Comparison of ENCODE assay signal across 21 cellular contexts in the genomic region with DNA sequence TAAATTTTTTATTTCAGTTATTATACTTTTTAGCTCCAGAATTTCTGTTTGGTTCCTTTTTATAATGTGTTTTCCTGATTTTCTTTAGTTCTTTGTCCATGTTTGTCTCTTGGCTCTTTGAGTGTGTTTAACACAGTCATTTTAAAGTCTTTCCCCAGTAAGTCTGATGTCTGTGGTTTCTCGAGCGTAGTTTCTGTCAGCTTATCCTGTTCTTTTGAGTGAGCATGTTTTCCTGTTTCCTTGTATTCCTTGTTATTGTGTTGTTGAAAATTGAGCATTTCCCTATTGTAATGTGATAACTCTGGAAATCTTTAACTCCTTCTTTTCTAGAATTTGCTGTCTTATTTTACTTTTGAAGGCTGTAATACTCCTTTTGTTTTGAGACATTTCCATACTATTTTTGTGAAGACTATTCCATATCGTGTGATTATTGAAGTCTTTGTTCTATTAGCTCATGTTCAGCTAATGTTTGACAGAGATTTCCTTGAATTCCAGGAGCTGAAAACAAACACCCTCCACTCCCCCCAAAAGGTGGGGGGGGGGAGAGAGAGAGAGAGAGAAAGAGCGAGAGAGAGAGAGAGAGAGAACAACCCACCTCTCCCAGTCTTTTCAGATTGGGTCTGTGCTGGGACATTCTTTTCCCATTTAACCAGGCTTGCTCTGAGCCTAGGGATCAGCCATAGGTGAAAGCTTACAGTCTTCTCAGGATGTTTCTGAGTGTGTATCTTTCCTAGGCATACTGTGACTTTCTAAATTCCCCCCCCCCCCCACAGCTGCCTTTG. TPM values are rescaled to one million over a fixed set of nuclear protein-coding genes. Genes with fewer than 3 reads are reported as not detected.
A peak's percentile ranks its signal among the peaks of the same experiment; 100 is the strongest.
DNase-seq lines count a peak whose midpoint lies in the region; ATAC-seq, FAIRE-seq and TF ChIP-seq lines count a peak whose summit lies in the region.
"Had no signal": no experiment of that assay in that cellular context is flagged by ENCODE, and none has a peak within 500 bp of the region (broad histone marks: within the 10 kb centered on the region; RNA-seq: fewer than 3 reads in every experiment).

No MANE protein-coding gene starts in this region.

- H3K4me3 Mint-ChIP-seq in CD14-positive monocyte, result no peak overlapping the region
- H3K4me3 Mint-ChIP-seq: CD4-positive, alpha-beta T cell had no signal

- no peak overlapping the region for H3K9ac ChIP-seq in mammary epithelial cell (ENCODE audit: insufficient read depth, low read length)
- H3K9ac ChIP-seq in keratinocyte (ENCODE audit: control insufficient read depth, extremely low read depth, insufficient read depth, low read length), result peak overlapping the region; percentile 56

- CTCF ChIA-PET in HEK293 (lab: Yijun Ruan, JAX) (interaction anchor here (0.6 to 0.7 kb wide), 4 partner anchors 24 to 1288 kb away, joined by 3 to 5 read pairs (median 3); a partner anchor contains a TSS), mammary epithelial cell (lab: Charles Lee; ENCODE audit: low non-redundant PET) (interaction anchor here (0.7 kb wide), 1 partner anchor 40 kb away, joined by 4 read pairs; no protein-coding TSS in a partner anchor)

- no peak for TF ChIP-seq CTCF in CD14-positive monocyte (IDR thresholded peaks at IDR 0.05)
- no peak for TF ChIP-seq CTCF in HEK293 (tag by site-specific recombination; IDR thresholded peaks at IDR 0.05)
- no peak for TF ChIP-seq CTCF in mammary epithelial cell (conservative IDR thresholded peaks at IDR 0.05 in 1 of 2, IDR thresholded peaks at IDR 0.05 in 1 of 2; ENCODE audit: extremely low read depth in 1 of 2, insufficient read depth in 1 of 2, low read depth in 1 of 2, low read length in 2 of 2)
- TF ChIP-seq CTCF in keratinocyte (optimal IDR thresholded peaks at IDR 0.05 in 1 of 3, IDR thresholded peaks at IDR 0.05 in 1 of 3, conservative IDR thresholded peaks at IDR 0.05 in 1 of 3; ENCODE audit: extremely low read depth in 1 of 3, insufficient read depth in 2 of 3, low read length in 3 of 3), result no peak
- TF ChIP-seq CTCF in hepatocyte (IDR thresholded peaks at IDR 0.05; ENCODE audit: poor library complexity), result no peak

- H3K9me3 ChIP-seq in HEK293 (ENCODE audit: control insufficient read depth, insufficient read depth, low read depth, low read length), result no peaks in the 10 kb centered on the region
- no peaks in the 10 kb centered on the region for H3K9me3 ChIP-seq in mammary epithelial cell (replicated peaks; ENCODE audit: insufficient read depth, low read length)
- H3K9me3 ChIP-seq in keratinocyte (ENCODE audit: control insufficient read depth, low read depth, low read length), result no peaks in the 10 kb centered on the region
- H3K9me3 ChIP-seq in hepatocyte (ENCODE audit: low read depth), result peaks cover 6% of the 10 kb centered on the region
- H3K9me3 ChIP-seq: neutrophil, testis had no signal

- POLR2A ChIA-PET in HEK293 (lab: Yijun Ruan, JAX), result interaction anchor here (0.6 to 0.8 kb wide), 2 partner anchors 1385 to 1492 kb away, joined by 3 to 7 read pairs; no protein-coding TSS in a partner anchor

- peaks cover 9 to 17% (median 14%) of the 10 kb centered on the region in 7 donors for H3K9me3 Mint-ChIP-seq in CD14-positive monocyte

- DNase-seq in CD14-positive monocyte (ENCODE audit: low spot score) (no peak), mammary epithelial cell (no peak), keratinocyte (ENCODE audit: low read depth, low spot score) (no peak), hepatocyte (ENCODE audit: low spot score) (no peak), frontal cortex (ENCODE audit: low spot score in 2 of 2) (no peak), EL (no peak)
- DNase-seq: aorta; CD4-positive, alpha-beta T cell; DND-41; left ventricle myocardium inferior; NCI-H1417; NCI-H526; retina; stimulated activated CD4-positive, alpha-beta T cell treated with anti-CD3 and anti-CD28 coated beads, Interleukin-12 subunit alpha, Interleukin-12 subunit beta, amount 100 ng/mL, for 4 hours; testis had no signal

- H3K9me1 ChIP-seq in keratinocyte (ENCODE audit: control insufficient read depth, extremely low read depth, insufficient read depth, low read length), result no peaks in the 10 kb centered on the region

- peaks cover 10% of the 10 kb centered on the region for H3K79me2 ChIP-seq in mammary epithelial cell (ENCODE audit: insufficient read depth, low read length)
- peaks cover 9% of the 10 kb centered on the region for H3K79me2 ChIP-seq in keratinocyte (ENCODE audit: control insufficient read depth, insufficient read depth, low read length)
- H3K79me2 ChIP-seq in hepatocyte, result no peaks in the 10 kb centered on the region

- peaks cover 5% of the 10 kb centered on the region for H3K4me1 Mint-ChIP-seq in CD14-positive monocyte

- H3K4me3 ChIP-seq in HEK293 (ENCODE audit: low read depth, low read length), result no peak overlapping the region
- no peak overlapping the region for H3K4me3 ChIP-seq in mammary epithelial cell (replicated peaks in 1 of 3; ENCODE audit: insufficient read depth in 1 of 3, low read depth in 2 of 3, low read length in 3 of 3)
- no peak overlapping the region for H3K4me3 ChIP-seq in keratinocyte (ENCODE audit: control insufficient read depth in 2 of 3, extremely low read depth in 1 of 3, insufficient read depth in 2 of 3, low read depth in 1 of 3, low read length in 3 of 3)
- H3K4me3 ChIP-seq in hepatocyte, result no peak overlapping the region
- H3K4me3 ChIP-seq: gastroesophageal sphincter, left ventricle myocardium inferior, testis had no signal

- H4K20me1 ChIP-seq in mammary epithelial cell (ENCODE audit: insufficient read depth, low read length), result no peaks in the 10 kb centered on the region
- no peaks in the 10 kb centered on the region for H4K20me1 ChIP-seq in keratinocyte (ENCODE audit: control insufficient read depth, extremely low read depth, insufficient read depth, low read length)
- H4K20me1 ChIP-seq in hepatocyte (ENCODE audit: insufficient read depth, poor library complexity, severe bottlenecking), result no peaks in the 10 kb centered on the region

- no peak overlapping the region for H3K27ac ChIP-seq in HEK293 (ENCODE audit: extremely low read depth, low read depth, low read length)
- peak overlapping the region; percentile 70 for H3K27ac ChIP-seq in mammary epithelial cell (ENCODE audit: insufficient read depth, low read depth, low read length)
- H3K27ac ChIP-seq in keratinocyte (ENCODE audit: control insufficient read depth, insufficient read depth, low read length), result peak overlapping the region; percentile 93
- H3K27ac ChIP-seq in hepatocyte, result no peak overlapping the region
- H3K27ac ChIP-seq: gastroesophageal sphincter, left ventricle myocardium inferior, neutrophil, testis had no signal

- H2AFZ ChIP-seq in mammary epithelial cell (ENCODE audit: low read depth, low read length), result no peak overlapping the region
- H2AFZ ChIP-seq in keratinocyte (ENCODE audit: control insufficient read depth, low read length), result no peak overlapping the region
- H2AFZ ChIP-seq in hepatocyte, result no peak overlapping the region

- intact Hi-C loops in CD14-positive monocyte (cut with micrococcal nuclease), result no loop called here
- intact Hi-C loops in mammary epithelial cell (cut with micrococcal nuclease), result no loop called here

- H3K36me3 Mint-ChIP-seq in CD14-positive monocyte, result peaks cover 68 to 77% of the 10 kb centered on the region in 2 donors

- H3K27me3 Mint-ChIP-seq in CD14-positive monocyte (ENCODE audit: low read depth in 3 of 3), result no peaks in the 10 kb centered on the region
- H3K27me3 Mint-ChIP-seq: CD4-positive, alpha-beta T cell had no signal

- no peaks in the 10 kb centered on the region for H3K4me1 ChIP-seq in HEK293 (ENCODE audit: control insufficient read depth, insufficient read depth, low read length)
- H3K4me1 ChIP-seq in mammary epithelial cell (ENCODE audit: insufficient read depth, low read length), result peaks cover 23% of the 10 kb centered on the region
- H3K4me1 ChIP-seq in keratinocyte (ENCODE audit: control insufficient read depth, extremely low read depth, insufficient read depth, low read length), result peaks cover 23% of the 10 kb centered on the region
- H3K4me1 ChIP-seq in hepatocyte (ENCODE audit: insufficient read depth), result no peaks in the 10 kb centered on the region
- H3K4me1 ChIP-seq: gastroesophageal sphincter, left ventricle myocardium inferior, testis had no signal

- peak overlapping the region in 5 of 7 donors; percentile 10 to 84 (median 64) for H3K27ac Mint-ChIP-seq in CD14-positive monocyte
- H3K27ac Mint-ChIP-seq: activated T-helper 2 cell treated with anti-CD3 and anti-CD28 coated beads, Interferon-gamma antibody, Interleukin-2, Interleukin-4, amounts not matched to agents 10 μg/mL and 5 μg/mL and 100 μg/mL, durations not matched to agents 14 hours and 24 hours and 36 hours; CD4-positive, alpha-beta T cell had no signal

- dilution Hi-C loops in mammary epithelial cell (cut with HindIII; ENCODE audit: low sequenced_read_pairs) (no loop called here), keratinocyte (cut with MboI; ENCODE audit: extremely low pct_ligation_motif_present, low sequenced_read_pairs) (no loop called here)

- peak overlapping the region; percentile 53 for H3K4me2 ChIP-seq in mammary epithelial cell (ENCODE audit: insufficient read depth, low read depth, low read length)
- H3K4me2 ChIP-seq in keratinocyte (ENCODE audit: control insufficient read depth, extremely low read depth, insufficient read depth, low read depth, low read length), result peak overlapping the region; percentile 48
- no peak overlapping the region for H3K4me2 ChIP-seq in hepatocyte

- no peaks in the 10 kb centered on the region for H3K9me2 ChIP-seq in hepatocyte (replicated peaks; ENCODE audit: insufficient read depth)

- in situ Hi-C loops in mammary epithelial cell (cut with MboI; ENCODE audit: low sequenced_read_pairs in 2 of 2), result no loop called here

- no peak for ATAC-seq in HG03439 (IDR thresholded peaks at IDR 0.05; ENCODE audit: unreplicated experiment)
- ATAC-seq: gastroesophageal sphincter had no signal

- FAIRE-seq in keratinocyte (lab: Jason Lieb, UNC) (no peak), frontal cortex (lab: Jason Lieb, UNC) (no peak)
- FAIRE-seq: endometrium had no signal

- peaks cover 0 to 26% of the 10 kb centered on the region in 2 experiments; a peak in 1 of 3 replicates for H3K36me3 ChIP-seq in HEK293 (ENCODE audit: control insufficient read depth in 2 of 2, insufficient read depth in 1 of 2, low read length in 2 of 2)
- H3K36me3 ChIP-seq in mammary epithelial cell (ENCODE audit: insufficient read depth, low read length), result peaks cover 9% of the 10 kb centered on the region
- peaks cover 4 to 9% of the 10 kb centered on the region in 2 experiments for H3K36me3 ChIP-seq in keratinocyte (ENCODE audit: control insufficient read depth in 2 of 2, extremely low read depth in 1 of 2, insufficient read depth in 2 of 2, low read length in 2 of 2)
- no peaks in the 10 kb centered on the region for H3K36me3 ChIP-seq in hepatocyte (replicated peaks; ENCODE audit: insufficient read depth, low read depth)
- H3K36me3 ChIP-seq: neutrophil had no signal

- TSS peak; percentile 72 for BruUV-seq in mammary epithelial cell (replicated peaks; lab: Mats Ljungman, UMichigan)

- no peaks in the 10 kb centered on the region for H3K27me3 ChIP-seq in mammary epithelial cell (ENCODE audit: insufficient read depth, low read length)
- H3K27me3 ChIP-seq in keratinocyte (ENCODE audit: control insufficient read depth, extremely low read depth, insufficient read depth, low read length), result no peaks in the 10 kb centered on the region
- H3K27me3 ChIP-seq in hepatocyte, result no peaks in the 10 kb centered on the region
- H3K27me3 ChIP-seq: gastroesophageal sphincter, neutrophil, testis had no signal

- 94% methylated on average over 3 of the region's 4 CpGs for WGBS in mammary epithelial cell (ENCODE audit: low coverage, missing lambda C conversion rate)
- WGBS in hepatocyte (ENCODE audit: low lambda C conversion rate, missing lambda C conversion rate), result 71% methylated on average over 3 of the region's 4 CpGs

RNA-seq across cellular contexts. Expression of a gene that starts 38.3 kb away (rescaled TPM):
- polyA plus RNA-seq in CD14-positive monocyte (10 to 100 TPM; 33.2 to 34.4 TPM), mammary epithelial cell (22.4 TPM), keratinocyte (49.3 to 67.8 TPM (median 61.6 TPM) in 3 replicates), hepatocyte (38.9 and 39.3 TPM in 2 replicates)
- total RNA-seq in mammary epithelial cell (10 to 100 TPM; 34.7 to 42.1 TPM), hepatocyte (28.3 and 30.1 TPM in 2 replicates), frontal cortex (110 TPM)
- polyA minus RNA-seq in mammary epithelial cell (33.5 TPM), keratinocyte (15.0 to 60.4 TPM (median 41.3 TPM) in 3 replicates)
- 54.2 TPM for polyA plus RNA-seq in keratinocyte (2011; ENCODE audit: low read depth)
- polyA plus RNA-seq in keratinocyte (2011; cell fraction: cytosol; rRNA removed), result 58.2 and 59.8 TPM in 2 replicates
- polyA plus RNA-seq in keratinocyte (2011; cell fraction: nucleus; rRNA removed), result 49.4 and 57.7 TPM in 2 replicates
- polyA plus RNA-seq in keratinocyte (2012; ENCODE audit: low replicate concordance), result 30.3 and 46.8 TPM in 2 replicates
- polyA minus RNA-seq in keratinocyte (2011; cell fraction: cytosol; rRNA and poly(A)+ RNA removed), result 27.2 TPM
- 24.2 and 55.2 TPM in 2 replicates for polyA minus RNA-seq in keratinocyte (2011; cell fraction: nucleus; rRNA and poly(A)+ RNA removed)

RNA-seq across cellular contexts. Expression of a gene that starts 39.1 kb away (rescaled TPM):
- polyA plus RNA-seq in CD14-positive monocyte (10 to 100 TPM; 13.7 to 17.4 TPM), mammary epithelial cell (23.9 TPM), keratinocyte (30.6 to 40.5 TPM (median 36.5 TPM) in 3 replicates), hepatocyte (22.9 and 25.9 TPM in 2 replicates)
- total RNA-seq in mammary epithelial cell (10 to 100 TPM; 64.6 to 75.7 TPM), hepatocyte (31.4 and 37.3 TPM in 2 replicates), frontal cortex (503 TPM)
- polyA minus RNA-seq in mammary epithelial cell (73.6 TPM), keratinocyte (26.7 to 59.4 TPM (median 32.0 TPM) in 3 replicates)
- 22.1 TPM for polyA plus RNA-seq in keratinocyte (2011; ENCODE audit: low read depth)
- 16.1 and 25.7 TPM in 2 replicates for polyA plus RNA-seq in keratinocyte (2011; cell fraction: cytosol; rRNA removed)
- 59.3 and 61.2 TPM in 2 replicates for polyA plus RNA-seq in keratinocyte (2011; cell fraction: nucleus; rRNA removed)
- 8.9 and 29.2 TPM in 2 replicates for polyA plus RNA-seq in keratinocyte (2012; ENCODE audit: low replicate concordance)
- polyA minus RNA-seq in keratinocyte (2011; cell fraction: cytosol; rRNA and poly(A)+ RNA removed), result 41.6 TPM
- polyA minus RNA-seq in keratinocyte (2011; cell fraction: nucleus; rRNA and poly(A)+ RNA removed), result 69.0 and 109 TPM in 2 replicates

Comparison
In these comparisons a context has a peak if more than half of its experiments do, and no peak if none do; other contexts are left out.
1. H3K27ac ChIP-seq: peak in mammary epithelial cell (single experiment) and keratinocyte (single experiment); none in HEK293 (single experiment) and hepatocyte (single experiment).